Comparison of ENCODE assay signal across 9 cellular contexts in genomic region chr10:103854265-103854686, GRCh38. TPM values are rescaled to one million over a fixed set of nuclear protein-coding genes. Genes with fewer than 3 reads are reported as not detected.
DNase-seq lines count a peak whose midpoint lies in the region; ATAC-seq and TF ChIP-seq lines count a peak whose summit lies in the region.
"Had no signal": no experiment of that assay in that cellular context is flagged by ENCODE, and none has a peak within 500 bp of the region (broad histone marks: within the 10 kb centered on the region; RNA-seq: fewer than 3 reads in every experiment).

No MANE protein-coding gene starts in this region.

- no peak for TF ChIP-seq POLR2A in stomach (IDR thresholded peaks at IDR 0.05)

- H3K27me3 ChIP-seq in stomach, result peaks cover 0 to 22% (median 0%) of the 10 kb centered on the region in 3 donors

- H3K36me3 ChIP-seq in stomach, result no peaks in the 10 kb centered on the region

- peaks cover 41% of the 10 kb centered on the region for H3K27me3 Mint-ChIP-seq in activated naive CD8-positive, alpha-beta T cell treated with anti-CD3 and anti-CD28 coated beads for 36 hours
- peaks cover 5 to 30% (median 18%) of the 10 kb centered on the region in 3 donors for H3K27me3 Mint-ChIP-seq in immature natural killer cell (ENCODE audit: low read depth in 3 of 3)

- ATAC-seq in GM18519 (IDR thresholded peaks at IDR 0.05; ENCODE audit: low FRiP score, unreplicated experiment), result no peak

- no peak for TF ChIP-seq CTCF in stomach (IDR thresholded peaks at IDR 0.05)

- intact Hi-C loops in stomach (cut with DNase I; ENCODE audit: low total_unique reads), result no loop called here

- DNase-seq in NCI-H82 (lab: John Stamatoyannopoulos, UW) (peak; percentile 55), NCI-H82 treated with DMSO at 0.1 percent for 48 hours (lab: John Stamatoyannopoulos, UW; ENCODE audit: unreplicated experiment) (no peak), immature natural killer cell (no peak), stomach (no peak)
- no peak for DNase-seq in activated naive CD8-positive, alpha-beta T cell treated with anti-CD3 and anti-CD28 coated beads for 36 hours
- no peak for DNase-seq in activated naive CD4-positive, alpha-beta T cell treated with Interleukin-2 at 50 U/mL for 16 hours
- DNase-seq in effector CD8-positive, alpha-beta T cell (lab: John Stamatoyannopoulos, UW), result no peak

- no peaks in the 10 kb centered on the region for H3K9me3 Mint-ChIP-seq in activated naive CD8-positive, alpha-beta T cell treated with anti-CD3 and anti-CD28 coated beads for 36 hours
- peaks cover 0 to 2% (median 0%) of the 10 kb centered on the region in 6 donors for H3K9me3 Mint-ChIP-seq in immature natural killer cell

- peak overlapping the region; percentile 65 for H3K4me3 Mint-ChIP-seq in activated naive CD8-positive, alpha-beta T cell treated with anti-CD3 and anti-CD28 coated beads for 36 hours
- H3K4me3 Mint-ChIP-seq in immature natural killer cell, result peak overlapping the region; percentile 68 to 83 (median 80)

- H3K27ac ChIP-seq in stomach, result peak overlapping the region; percentile 9 to 83 (median 78)
- H3K27ac ChIP-seq: C4-2B had no signal

- peaks cover 55 to 76% (median 70%) of the 10 kb centered on the region in 4 donors for H3K4me1 ChIP-seq in stomach

- 5 to 19% (median 11%) methylated on average over 13 of the region's 13 CpGs for WGBS in stomach, 5 donors

- no peaks in the 10 kb centered on the region for H3K36me3 Mint-ChIP-seq in activated naive CD8-positive, alpha-beta T cell treated with anti-CD3 and anti-CD28 coated beads for 36 hours
- peaks cover 3 to 11% (median 9%) of the 10 kb centered on the region in 3 donors for H3K36me3 Mint-ChIP-seq in immature natural killer cell

- H3K9me3 ChIP-seq in stomach, result no peaks in the 10 kb centered on the region

- peak overlapping the region; percentile 64 to 72 (median 64) for H3K4me3 ChIP-seq in stomach

- peaks cover 12% of the 10 kb centered on the region for H3K4me1 Mint-ChIP-seq in activated naive CD8-positive, alpha-beta T cell treated with anti-CD3 and anti-CD28 coated beads for 36 hours
- H3K4me1 Mint-ChIP-seq in immature natural killer cell, result peaks cover 13 to 18% of the 10 kb centered on the region in 2 donors

- H3K27ac Mint-ChIP-seq in activated naive CD8-positive, alpha-beta T cell treated with anti-CD3 and anti-CD28 coated beads for 36 hours, result no peak overlapping the region
- H3K27ac Mint-ChIP-seq in immature natural killer cell, result peak overlapping the region in 1 of 6 donors; percentile 49

- TF ChIP-seq EP300 in stomach (IDR thresholded peaks at IDR 0.05), result no peak

RNA-seq across cellular contexts. Expression of gene SH3PXD2A, which starts 1.1 kb away (rescaled TPM):
- 10 to 100 TPM; 10.2 to 10.9 TPM for total RNA-seq in activated naive CD8-positive, alpha-beta T cell treated with anti-CD3 and anti-CD28 coated beads for 36 hours
- polyA plus RNA-seq in immature natural killer cell (under 1 TPM in 2 of 3 donors, not detected in 1; 0.07 to 0.43 TPM), stomach (10 to 100 TPM; 12.8 to 42.6 (median 24.7) TPM)
- 10 to 100 TPM; 15.2 to 51.6 (median 23.2) TPM for total RNA-seq in stomach
